25 cellular contexts compared by ENCODE assay signal in the genomic region with DNA sequence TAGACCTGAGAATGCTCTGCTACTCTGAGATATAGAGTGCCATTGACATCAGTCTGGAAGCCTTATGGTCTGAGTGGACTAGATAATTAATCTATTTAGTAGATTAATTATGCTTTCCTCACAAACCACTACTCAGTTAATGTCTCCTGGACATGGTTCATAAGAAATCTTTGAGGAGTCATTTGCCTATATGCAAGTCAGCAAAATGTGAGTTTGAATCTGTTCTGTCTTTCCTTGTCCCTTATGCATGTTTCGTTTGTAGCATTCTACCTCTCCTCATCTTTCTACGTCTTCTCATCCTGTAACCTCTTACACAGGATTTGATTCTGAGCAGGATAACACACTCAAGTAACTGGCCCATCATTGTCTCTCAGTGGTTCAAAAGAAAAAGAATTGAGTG.
"Had no signal": no experiment of that assay in that cellular context is flagged by ENCODE, and none has a peak within 500 bp of the region (broad histone marks: within the 10 kb centered on the region; RNA-seq: fewer than 3 reads in every experiment).

No MANE protein-coding gene starts in this region.

- H3K9me3 ChIP-seq: esophagus muscularis mucosa, gastroesophageal sphincter, heart left ventricle, left lung, lower lobe of right lung, mucosa of descending colon had no signal

- ATAC-seq: foreskin keratinocyte, gastroesophageal sphincter, heart left ventricle, left lung, left ventricle myocardium superior, lower lobe of right lung had no signal

- DNase-seq: dermis blood vessel endothelial cell; dorsolateral prefrontal cortex; effector CD4-positive, alpha-beta T cell; effector memory CD4-positive, alpha-beta T cell; foreskin keratinocyte; heart left ventricle; hypothalamus; immature natural killer cell; islet precursor cell; kidney; kidney glomerular epithelial cell; left colon; left lung; left ventricle myocardium superior; lower lobe of right lung; mesenchymal stem cell; mucosa of descending colon; naive B cell had no signal

- H3K4me1 ChIP-seq: esophagus muscularis mucosa, foreskin keratinocyte, gastroesophageal sphincter, heart left ventricle, left lung, lower lobe of right lung had no signal

- H3K27ac ChIP-seq: coronary artery, dorsolateral prefrontal cortex, esophagus muscularis mucosa, foreskin keratinocyte, gastroesophageal sphincter, heart left ventricle, hepatocyte, left lung, lower lobe of right lung had no signal

- FAIRE-seq: colon, endothelial cell of umbilical vein, frontal cortex, kidney had no signal

- H3K36me3 ChIP-seq: esophagus muscularis mucosa, gastroesophageal sphincter, heart left ventricle, left lung, lower lobe of right lung had no signal

- H3K4me3 ChIP-seq: coronary artery, dorsolateral prefrontal cortex, esophagus muscularis mucosa, gastroesophageal sphincter, heart left ventricle, hepatocyte, left lung, lower lobe of right lung, mucosa of descending colon had no signal

- H3K27me3 ChIP-seq: dorsolateral prefrontal cortex, esophagus muscularis mucosa, foreskin keratinocyte, gastroesophageal sphincter, heart left ventricle, hepatocyte, left lung had no signal

- H2AFZ ChIP-seq: hepatocyte had no signal

- H3K79me2 ChIP-seq: hepatocyte had no signal

- H3K4me2 ChIP-seq: hepatocyte had no signal
